Comparison of ENCODE assay signal across 9 cellular contexts in the genomic region with DNA sequence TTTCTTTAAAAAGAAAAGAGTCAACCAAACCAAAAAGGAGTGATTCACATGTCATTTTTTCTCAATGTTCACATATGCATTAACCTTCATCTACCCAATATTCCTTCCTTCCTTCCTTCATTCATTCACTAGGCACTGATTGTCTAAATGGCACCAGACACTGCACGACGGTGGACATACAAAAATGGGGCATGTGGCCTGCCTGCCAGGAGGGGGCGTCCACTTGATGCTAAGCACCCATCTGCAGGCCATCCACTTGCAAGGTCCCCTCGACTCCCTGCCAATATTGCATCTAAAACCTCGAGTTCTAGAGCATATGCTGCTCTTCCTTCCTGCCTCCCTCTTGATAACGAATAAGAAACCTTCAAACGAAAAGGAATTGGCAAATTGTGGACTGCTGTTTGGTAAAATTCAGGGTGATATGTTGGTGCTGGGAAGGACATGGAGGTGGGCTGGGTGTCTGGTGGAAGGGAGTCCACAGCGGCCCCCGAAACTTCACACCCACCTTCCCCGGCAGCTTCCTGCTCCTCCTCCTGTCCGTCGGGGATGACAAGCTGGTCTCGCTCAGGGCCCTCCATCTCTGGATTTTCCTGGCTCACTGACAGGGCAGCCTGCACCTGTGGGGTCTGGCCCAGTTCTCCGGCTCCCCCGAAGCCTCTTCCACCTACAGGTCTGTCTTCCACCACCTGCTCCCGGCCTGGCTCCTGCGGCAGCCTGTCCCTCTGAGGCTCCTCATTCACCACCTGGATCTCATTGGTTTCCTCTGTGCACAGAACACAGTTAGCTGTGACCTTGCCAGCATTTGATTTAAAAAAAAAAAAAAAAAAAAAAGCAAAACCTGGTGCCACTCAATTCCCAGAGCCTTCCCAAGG.
DNase-seq lines count a peak whose midpoint lies in the region; TF ChIP-seq lines count a peak whose summit lies in the region.
"Had no signal": no experiment of that assay in that cellular context is flagged by ENCODE, and none has a peak within 500 bp of the region (broad histone marks: within the 10 kb centered on the region; RNA-seq: fewer than 3 reads in every experiment).

No MANE protein-coding gene starts in this region.

- H3K9me2 ChIP-seq in PC-9 (ENCODE audit: insufficient read depth) = no peaks in the 10 kb centered on the region

- intact Hi-C loops in PC-9 (cut with micrococcal nuclease; ENCODE audit: unreplicated experiment) (loop anchor here (1.0 kb wide), 2 partner anchors 152 to 204 kb away; no protein-coding TSS in a partner anchor), tibial artery (cut with DNase I; ENCODE audit: low total_unique reads) (no loop called here)

- DNase-seq in EL (peak; percentile 50), HT1080 (ENCODE audit: low read depth) (peak; percentile 50), PC-9 (peak in 1 of 2 experiments; percentile 51), foreskin fibroblast (peak; percentile 20 to 70), NCI-H187 (lab: John Stamatoyannopoulos, UW) (no peak), DMS153 (lab: John Stamatoyannopoulos, UW) (no peak), tibial artery (no peak)
- no peak for DNase-seq in CD8-positive, alpha-beta memory T cell
- DNase-seq: naive B cell had no signal

- CTCF ChIA-PET in PC-9 (lab: Charles Lee) = interaction anchor here (0.6 kb wide), 2 partner anchors 205 to 231 kb away, joined by 10 read pairs; no protein-coding TSS in a partner anchor
- CTCF ChIA-PET in CD8-positive, alpha-beta memory T cell (lab: Charles Lee) = no interaction called here

- H3K4me1 Mint-ChIP-seq in CD8-positive, alpha-beta memory T cell = no peaks in the 10 kb centered on the region
- H3K4me1 Mint-ChIP-seq: naive B cell had no signal

- TF ChIP-seq CTCF in PC-9 (conservative IDR thresholded peaks at IDR 0.05) (peak; percentile 73), foreskin fibroblast (IDR thresholded peaks at IDR 0.05; ENCODE audit: low read depth, low read length) (peak; percentile 49), tibial artery (IDR thresholded peaks at IDR 0.05) (no peak)

- peaks cover 5% of the 10 kb centered on the region; the same call in 1 of the 2 replicates for H3F3A ChIP-seq in PC-9 (ENCODE audit: insufficient read depth, low read depth)

- POLR2A ChIA-PET in PC-9 (lab: Charles Lee; ENCODE audit: unreplicated experiment) = no interaction called here
- POLR2A ChIA-PET in CD8-positive, alpha-beta memory T cell (lab: Charles Lee) = interaction anchor here (0.6 kb wide), 1 partner anchor 26 kb away, joined by 3 read pairs; no protein-coding TSS in a partner anchor

- H3K9me3 Mint-ChIP-seq in CD8-positive, alpha-beta memory T cell = peaks cover 0 to 16% (median 3%) of the 10 kb centered on the region in 5 donors

- no peaks in the 10 kb centered on the region for H3K27me3 ChIP-seq in PC-9 (ENCODE audit: insufficient read depth, low read depth)
- no peaks in the 10 kb centered on the region for H3K27me3 ChIP-seq in tibial artery
- no peaks in the 10 kb centered on the region for H3K27me3 ChIP-seq in CD8-positive, alpha-beta memory T cell (ENCODE audit: insufficient read depth, low read length, poor library complexity, severe bottlenecking)

- H3K79me2 ChIP-seq in PC-9 (ENCODE audit: low read depth) = no peaks in the 10 kb centered on the region

- H3K4me3 Mint-ChIP-seq in CD8-positive, alpha-beta memory T cell = no peak overlapping the region
- H3K4me3 Mint-ChIP-seq: naive B cell had no signal

- no TSS peak for BruUV-seq in PC-9 (replicated peaks; lab: Mats Ljungman, UMichigan)

- no peak overlapping the region for H3K4me3 ChIP-seq in PC-9
- no peak overlapping the region for H3K4me3 ChIP-seq in foreskin fibroblast (ENCODE audit: low read depth in 1 of 2, low read length in 2 of 2)
- no peak overlapping the region for H3K4me3 ChIP-seq in tibial artery
- no peak overlapping the region for H3K4me3 ChIP-seq in CD8-positive, alpha-beta memory T cell (ENCODE audit: low read length)

- H4K20me1 ChIP-seq in PC-9 (ENCODE audit: insufficient read depth) = 0 out of 2 replicates have a peak, but pooled peaks cover 3% of the 10 kb centered on the region

- no peak overlapping the region for H2AFZ ChIP-seq in PC-9

- H3K9me3 ChIP-seq in PC-9 (ENCODE audit: insufficient read depth, low read depth) (no peaks in the 10 kb centered on the region), tibial artery (no peaks in the 10 kb centered on the region)
- no peaks in the 10 kb centered on the region for H3K9me3 ChIP-seq in CD8-positive, alpha-beta memory T cell (ENCODE audit: low read length)

- H3K27me3 Mint-ChIP-seq in CD8-positive, alpha-beta memory T cell = peaks cover 0 to 6% of the 10 kb centered on the region in 2 donors
- H3K27me3 Mint-ChIP-seq: naive B cell had no signal

- H3K4me2 ChIP-seq in PC-9 = no peak overlapping the region

- H3K27ac ChIP-seq in PC-9 = no peak overlapping the region
- no peak overlapping the region for H3K27ac ChIP-seq in tibial artery
- no peak overlapping the region for H3K27ac ChIP-seq in CD8-positive, alpha-beta memory T cell (ENCODE audit: low read depth, low read length)

- H3K27ac Mint-ChIP-seq in CD8-positive, alpha-beta memory T cell = no peak overlapping the region

- no peaks in the 10 kb centered on the region for H3K4me1 ChIP-seq in PC-9 (replicated peaks; ENCODE audit: insufficient read depth)
- no peaks in the 10 kb centered on the region for H3K4me1 ChIP-seq in tibial artery
- no peaks in the 10 kb centered on the region for H3K4me1 ChIP-seq in CD8-positive, alpha-beta memory T cell (ENCODE audit: insufficient read depth, low read length)

- peaks cover 0 to 10% (median 2%) of the 10 kb centered on the region in 3 donors for H3K36me3 Mint-ChIP-seq in CD8-positive, alpha-beta memory T cell

- H3K36me3 ChIP-seq in PC-9 (ENCODE audit: low read depth) = peaks cover 23% of the 10 kb centered on the region; the same call in 1 of the 2 replicates
- peaks cover 0 to 26% (median 17%) of the 10 kb centered on the region in 3 donors for H3K36me3 ChIP-seq in tibial artery
- H3K36me3 ChIP-seq in CD8-positive, alpha-beta memory T cell (ENCODE audit: insufficient read depth, low read length) = no peaks in the 10 kb centered on the region

Comparison
In these comparisons a context has a peak if more than half of its experiments do, and no peak if none do; other contexts are left out.
1. DNase-seq: peak in EL (single experiment), HT1080 (single experiment) and foreskin fibroblast (2 of 2); none in NCI-H187 (0 of 2), DMS153 (single experiment), tibial artery (0 of 2) and CD8-positive, alpha-beta memory T cell (0 of 5).
2. CTCF ChIP-seq: peak in PC-9 (single experiment) and foreskin fibroblast (single experiment); none in tibial artery (0 of 2).